ENCODE assay signal across 38 cellular contexts in the genomic region with DNA sequence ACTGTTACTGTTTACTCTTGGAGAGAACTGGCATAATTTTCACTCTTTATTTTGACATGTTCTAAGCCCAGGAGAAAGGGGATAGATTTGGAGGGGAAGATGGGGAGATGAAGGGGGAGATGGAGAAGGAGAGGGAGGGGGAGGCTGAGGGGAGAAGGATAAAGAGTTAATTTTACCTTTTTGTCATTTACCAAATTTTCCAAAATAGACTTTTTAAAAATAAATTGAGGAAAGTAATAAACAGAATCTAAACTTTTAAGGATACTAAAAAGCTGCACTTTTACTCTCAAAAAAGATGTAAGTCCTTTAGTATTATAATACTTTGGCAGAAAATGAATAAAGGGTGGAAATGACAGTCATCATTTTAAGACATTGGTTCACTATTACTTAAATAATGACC.
"Had no signal": no experiment of that assay in that cellular context is flagged by ENCODE, and none has a peak within 500 bp of the region (broad histone marks: within the 10 kb centered on the region; RNA-seq: fewer than 3 reads in every experiment).

No MANE protein-coding gene starts in this region.

- H3K9me3 ChIP-seq: adrenal gland, body of pancreas, breast epithelium, MG63, Peyer's patch had no signal

- H3K4me3 ChIP-seq: adrenal gland, body of pancreas, breast epithelium, MG63, Peyer's patch had no signal

- H3K27me3 Mint-ChIP-seq: activated B cell treated with CpG ODN at 0.5 μM for 24 hours; activated CD4-positive, alpha-beta memory T cell treated with anti-CD3 and anti-CD28 coated beads for 36 hours; activated naive CD8-positive, alpha-beta T cell treated with anti-CD3 and anti-CD28 coated beads, Interleukin-2, amount 10 ng/mL, durations not matched to agents 7 days and 5 days; activated T-helper 17 cell treated with anti-CD3 and anti-CD28 coated beads, Interleukin-2, amount 50 U/mL, for 72 hours had no signal

- H3K9me3 Mint-ChIP-seq: activated B cell treated with CpG ODN at 0.5 μM for 24 hours; activated CD4-positive, alpha-beta memory T cell treated with anti-CD3 and anti-CD28 coated beads for 36 hours; activated naive CD8-positive, alpha-beta T cell treated with anti-CD3 and anti-CD28 coated beads, Interleukin-2, amount 10 ng/mL, durations not matched to agents 7 days and 5 days; activated T-cell treated with anti-CD3 and anti-CD28 coated beads, Interleukin-2, amount 50 U/mL, for 72 hours; activated T-helper 17 cell treated with anti-CD3 and anti-CD28 coated beads, Interleukin-2, amount 50 U/mL, for 72 hours had no signal

- H3K4me3 Mint-ChIP-seq: activated B cell treated with CpG ODN at 0.5 μM for 24 hours; activated CD4-positive, alpha-beta memory T cell treated with anti-CD3 and anti-CD28 coated beads for 36 hours; activated naive CD8-positive, alpha-beta T cell treated with anti-CD3 and anti-CD28 coated beads, Interleukin-2, amount 10 ng/mL, durations not matched to agents 7 days and 5 days; activated T-cell treated with anti-CD3 and anti-CD28 coated beads, Interleukin-2, amount 50 U/mL, for 72 hours; activated T-helper 17 cell treated with anti-CD3 and anti-CD28 coated beads, Interleukin-2, amount 50 U/mL, for 72 hours had no signal

- H3K27ac ChIP-seq: adrenal gland, body of pancreas, breast epithelium, Peyer's patch, RWPE1, VCaP had no signal

- DNase-seq: activated B cell treated with CpG ODN at 0.5 μM for 24 hours; activated CD4-positive, alpha-beta memory T cell treated with anti-CD3 and anti-CD28 coated beads for 36 hours; activated CD4-positive, alpha-beta T cell treated with anti-CD3 and anti-CD28 coated beads for 4 hours; activated CD4-positive, alpha-beta T cell treated with anti-CD3 and anti-CD28 coated beads, Interleukin-2, amount 50 U/mL, for 1 hour; activated CD4-positive, CD25-positive, alpha-beta regulatory T cell treated with anti-CD3 and anti-CD28 coated beads, Interleukin-2, amount 50 U/mL, for 72 hours; activated effector memory CD4-positive, alpha-beta T cell treated with anti-CD3 and anti-CD28 coated beads, Interleukin-2, amount 50 U/mL, for 16 hours; activated naive CD4-positive, alpha-beta T cell; activated naive CD4-positive, alpha-beta T cell treated with anti-CD3 and anti-CD28 coated beads, Interleukin-2, amount 50 U/mL, for 16 hours; activated naive CD8-positive, alpha-beta T cell treated with anti-CD3 and anti-CD28 coated beads, Interleukin-2, amount 10 ng/mL, durations not matched to agents 7 days and 5 days; activated T-cell treated with anti-CD3 and anti-CD28 coated beads for 4 hours; activated T-cell treated with anti-CD3 and anti-CD28 coated beads, Interleukin-2, amount 50 U/mL, for 72 hours; adrenal gland; body of pancreas; cerebellar nuclear complex; Karpas-422; KBM-7; MG63; NCI-H1048; NCI-H1105 treated with DMSO at 0.1 percent for 48 hours; NCI-H1436; NCI-H1694; NCI-H1930; NCI-H2081 treated with DMSO at 0.1 percent for 48 hours; NCI-H345; NCI-H524 treated with DMSO at 0.1 percent for 48 hours; Peyer's patch; SIG-M5; SW 1271; T-helper 1 cell; T-helper 2 cell; T-helper 9 cell had no signal

- H3K4me1 ChIP-seq: breast epithelium had no signal

- H3K27ac Mint-ChIP-seq: activated B cell treated with CpG ODN at 0.5 μM for 24 hours; activated CD4-positive, alpha-beta memory T cell treated with anti-CD3 and anti-CD28 coated beads for 36 hours; activated naive CD8-positive, alpha-beta T cell treated with anti-CD3 and anti-CD28 coated beads, Interleukin-2, amount 10 ng/mL, durations not matched to agents 7 days and 5 days; activated T-cell treated with anti-CD3 and anti-CD28 coated beads, Interleukin-2, amount 50 U/mL, for 72 hours; activated T-helper 17 cell treated with anti-CD3 and anti-CD28 coated beads, Interleukin-2, amount 50 U/mL, for 72 hours had no signal

- ATAC-seq: activated T-cell treated with anti-CD3 and anti-CD28 coated beads, Interleukin-2, amount 50 U/mL, for 72 hours; activated T-helper 17 cell treated with anti-CD3 and anti-CD28 coated beads, Interleukin-2, amount 50 U/mL, for 72 hours; body of pancreas; Right ventricle myocardium inferior; SK-N-SH treated with all-trans-retinoic acid at 6 μM for 48 hours had no signal

- FAIRE-seq: astrocyte had no signal

- H3K27me3 ChIP-seq: adrenal gland, body of pancreas, breast epithelium, MG63, Peyer's patch had no signal
